ENCODE assay signal across 26 cellular contexts in the genomic region with DNA sequence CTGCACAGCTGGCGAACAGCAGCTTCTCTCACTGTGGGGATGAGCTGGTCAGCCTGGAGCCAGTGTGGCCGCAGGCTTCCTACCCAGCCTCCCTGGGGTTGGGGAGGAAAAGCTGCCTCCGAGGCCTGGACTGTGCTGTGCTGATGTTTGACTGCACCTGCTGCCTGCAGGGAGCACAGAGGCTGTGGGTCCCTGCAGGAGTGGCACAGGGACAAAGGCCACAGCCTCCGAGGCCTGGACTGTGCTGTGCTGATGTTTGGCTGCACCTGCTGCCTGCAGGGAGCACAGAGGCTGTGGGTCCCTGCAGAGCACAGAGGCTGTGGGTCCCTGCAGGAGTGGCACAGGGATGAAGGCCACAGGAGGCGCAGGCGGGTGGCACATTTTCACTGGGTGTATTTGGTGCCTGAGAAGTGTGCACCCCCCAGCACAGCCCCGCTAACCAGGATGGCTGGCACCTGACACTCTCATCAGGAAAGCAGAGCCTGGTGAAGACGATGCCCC.
DNase-seq lines count a peak whose midpoint lies in the region; ATAC-seq and TF ChIP-seq lines count a peak whose summit lies in the region.
"Had no signal": no experiment of that assay in that cellular context is flagged by ENCODE, and none has a peak within 500 bp of the region (broad histone marks: within the 10 kb centered on the region; RNA-seq: fewer than 3 reads in every experiment).

No MANE protein-coding gene starts in this region.

- H3K9ac ChIP-seq in DND-41 (ENCODE audit: low read depth, low read length), result no peak overlapping the region

- H4K20me1 ChIP-seq in DND-41 (ENCODE audit: insufficient read depth, low read length), result no peaks in the 10 kb centered on the region

- no peaks in the 10 kb centered on the region for H3K79me2 ChIP-seq in DND-41 (ENCODE audit: insufficient read depth, low read length)

- no peaks in the 10 kb centered on the region for H3K4me1 ChIP-seq in DND-41 (ENCODE audit: insufficient read depth, low read length)
- H3K4me1 ChIP-seq: A549, BE2C, gastrocnemius medialis, lower lobe of right lung, tibial nerve had no signal

- H3K36me3 Mint-ChIP-seq in activated CD4-positive, alpha-beta T cell treated with anti-CD3 and anti-CD28 coated beads, Interleukin-2, amount 10 ng/mL, durations not matched to agents 24 days and 14 days (ENCODE audit: low read depth), result no peaks in the 10 kb centered on the region
- H3K36me3 Mint-ChIP-seq in central memory CD8-positive, alpha-beta T cell (ENCODE audit: insufficient read depth), result no peaks in the 10 kb centered on the region
- H3K36me3 Mint-ChIP-seq in osteocyte (ENCODE audit: unreplicated experiment), result no peaks in the 10 kb centered on the region

- DNase-seq in activated CD4-positive, alpha-beta T cell treated with anti-CD3 and anti-CD28 coated beads, Interleukin-2, amount 10 ng/mL, durations not matched to agents 24 days and 14 days, result peak; percentile 47
- no peak for DNase-seq in activated CD4-positive, alpha-beta T cell treated with anti-CD3 and anti-CD28 coated beads, Interleukin-2, amount 50 U/mL, for 4 hours
- DNase-seq in DND-41 (no peak), osteocyte (ENCODE audit: extremely low spot score, unreplicated experiment) (peak; percentile 66), NCI-H1092 (lab: John Stamatoyannopoulos, UW) (no peak), WERI-Rb-1 (no peak)
- peak; percentile 7 to 8 for DNase-seq in central memory CD8-positive, alpha-beta T cell (ENCODE audit: low spot score in 2 of 2)
- DNase-seq: activated CD4-positive, alpha-beta T cell treated with anti-CD3 and anti-CD28 coated beads, Interleukin-2, amount 50 U/mL, for 1 hour; BE2C; cerebellar nuclear complex; DMS79 treated with DMSO at 0.1 percent for 48 hours; effector CD8-positive, alpha-beta T cell; gastrocnemius medialis; hippocampal formation; Karpas-422; lower lobe of right lung; NCI-H2029; NCI-H446; OCI-M1; SHP77 treated with DMSO at 0.1 percent for 48 hours; stimulated activated CD4-positive, alpha-beta T cell treated with anti-CD3 and anti-CD28 coated beads, Interleukin-4, amount 100 ng/mL, for 4 hours; stimulated activated naive CD8-positive, alpha-beta T cell treated with anti-CD3 and anti-CD28 coated beads, Interleukin-15, Interleukin-2, amounts not matched to agents 100 U/mL and 50 U/mL, for 24 hours had no signal

- H3K27ac ChIP-seq in DND-41 (ENCODE audit: low read length), result no peak overlapping the region
- H3K27ac ChIP-seq in WERI-Rb-1, result no peak overlapping the region
- H3K27ac ChIP-seq: A549, gastrocnemius medialis, lower lobe of right lung, tibial nerve had no signal

- H3K27ac Mint-ChIP-seq in activated CD4-positive, alpha-beta T cell treated with anti-CD3 and anti-CD28 coated beads, Interleukin-2, amount 10 ng/mL, durations not matched to agents 24 days and 14 days, result no peak overlapping the region
- no peak overlapping the region for H3K27ac Mint-ChIP-seq in central memory CD8-positive, alpha-beta T cell (ENCODE audit: low read depth)
- H3K27ac Mint-ChIP-seq in osteocyte (ENCODE audit: unreplicated experiment), result no peak overlapping the region

- H3K27me3 Mint-ChIP-seq in activated CD4-positive, alpha-beta T cell treated with anti-CD3 and anti-CD28 coated beads, Interleukin-2, amount 10 ng/mL, durations not matched to agents 24 days and 14 days, result no peaks in the 10 kb centered on the region
- H3K27me3 Mint-ChIP-seq in central memory CD8-positive, alpha-beta T cell, result peaks cover 24% of the 10 kb centered on the region
- H3K27me3 Mint-ChIP-seq in osteocyte (ENCODE audit: unreplicated experiment), result no peaks in the 10 kb centered on the region

- ATAC-seq in DND-41 (ENCODE audit: insufficient read depth, low read depth) (peak; percentile 14; the same call in 1 of the 3 replicates), esophagus mucosa (no peak)
- ATAC-seq in central memory CD8-positive, alpha-beta T cell (replicated peaks; ENCODE audit: extremely low read depth, poor library complexity, severe bottlenecking), result no peak
- ATAC-seq: A549; gastrocnemius medialis; stimulated activated naive CD8-positive, alpha-beta T cell treated with anti-CD3 and anti-CD28 coated beads, Interleukin-15, Interleukin-2, amounts not matched to agents 100 U/mL and 50 U/mL, for 24 hours had no signal

- no peak overlapping the region for H3K4me3 Mint-ChIP-seq in activated CD4-positive, alpha-beta T cell treated with anti-CD3 and anti-CD28 coated beads, Interleukin-2, amount 10 ng/mL, durations not matched to agents 24 days and 14 days
- H3K4me3 Mint-ChIP-seq in central memory CD8-positive, alpha-beta T cell, result no peak overlapping the region
- no peak overlapping the region for H3K4me3 Mint-ChIP-seq in osteocyte (ENCODE audit: unreplicated experiment)
- H3K4me3 Mint-ChIP-seq: neural crest cell had no signal

- intact Hi-C loops in activated CD4-positive, alpha-beta T cell treated with anti-CD3 and anti-CD28 coated beads, Interleukin-2, amount 10 ng/mL, durations not matched to agents 24 days and 14 days (cut with micrococcal nuclease), result no loop called here

- H3K36me3 ChIP-seq in DND-41 (ENCODE audit: insufficient read depth, low read length), result no peaks in the 10 kb centered on the region
- H3K36me3 ChIP-seq in WERI-Rb-1, result no peaks in the 10 kb centered on the region
- H3K36me3 ChIP-seq: BE2C, gastrocnemius medialis, lower lobe of right lung, tibial nerve had no signal

- H3K27me3 ChIP-seq in DND-41 (ENCODE audit: insufficient read depth, low read length, poor library complexity), result no peaks in the 10 kb centered on the region
- H3K27me3 ChIP-seq in WERI-Rb-1 (ENCODE audit: insufficient read depth, low read depth, severe bottlenecking), result no peaks in the 10 kb centered on the region
- H3K27me3 ChIP-seq: BE2C had no signal

- H3K9me3 ChIP-seq in DND-41 (ENCODE audit: insufficient read depth, low read length, severe bottlenecking) (no peaks in the 10 kb centered on the region), WERI-Rb-1 (ENCODE audit: severe bottlenecking) (no peaks in the 10 kb centered on the region)
- H3K9me3 ChIP-seq: A549, BE2C, gastrocnemius medialis, lower lobe of right lung, tibial nerve had no signal

- peaks cover 33% of the 10 kb centered on the region for H3K9me3 Mint-ChIP-seq in activated CD4-positive, alpha-beta T cell treated with anti-CD3 and anti-CD28 coated beads, Interleukin-2, amount 10 ng/mL, durations not matched to agents 24 days and 14 days
- H3K9me3 Mint-ChIP-seq in central memory CD8-positive, alpha-beta T cell, result no peaks in the 10 kb centered on the region
- H3K9me3 Mint-ChIP-seq in osteocyte (ENCODE audit: unreplicated experiment), result peaks cover 4% of the 10 kb centered on the region

- H3K4me3 ChIP-seq in DND-41 (ENCODE audit: low read depth in 1 of 2, low read length in 2 of 2) (no peak overlapping the region), WERI-Rb-1 (ENCODE audit: low read depth, low read length) (no peak overlapping the region)
- H3K4me3 ChIP-seq: A549, gastrocnemius medialis, lower lobe of right lung, tibial nerve had no signal

- H2AFZ ChIP-seq in DND-41 (ENCODE audit: low read depth, low read length), result no peak overlapping the region

- TF ChIP-seq CTCF in DND-41 (IDR thresholded peaks at IDR 0.05; ENCODE audit: borderline replicate concordance, extremely low read depth, low read length, poor library complexity, severe bottlenecking) (no peak), osteocyte (IDR thresholded peaks at IDR 0.05) (no peak), WERI-Rb-1 (IDR thresholded peaks at IDR 0.05; ENCODE audit: low read depth, low read length) (no peak)

- no peaks in the 10 kb centered on the region for H3K4me1 Mint-ChIP-seq in activated CD4-positive, alpha-beta T cell treated with anti-CD3 and anti-CD28 coated beads, Interleukin-2, amount 10 ng/mL, durations not matched to agents 24 days and 14 days
- H3K4me1 Mint-ChIP-seq in central memory CD8-positive, alpha-beta T cell, result no peaks in the 10 kb centered on the region
- H3K4me1 Mint-ChIP-seq in osteocyte (ENCODE audit: unreplicated experiment), result no peaks in the 10 kb centered on the region
- H3K4me1 Mint-ChIP-seq: neural crest cell had no signal

- H3K4me2 ChIP-seq in DND-41 (ENCODE audit: insufficient read depth, low read length), result no peak overlapping the region
- H3K4me2 ChIP-seq: A549 had no signal

Comparison
In these comparisons a context has a peak if more than half of its experiments do, and no peak if none do; other contexts are left out.
1. DNase-seq: peak in activated CD4-positive, alpha-beta T cell treated with anti-CD3 and anti-CD28 coated beads, Interleukin-2, amount 10 ng/mL, durations not matched to agents 24 days and 14 days (single experiment), central memory CD8-positive, alpha-beta T cell (2 of 2) and osteocyte (single experiment); none in activated CD4-positive, alpha-beta T cell treated with anti-CD3 and anti-CD28 coated beads, Interleukin-2, amount 50 U/mL, for 4 hours (0 of 2), DND-41 (single experiment), NCI-H1092 (single experiment) and WERI-Rb-1 (single experiment).